ENCODE assay signal across 22 cellular contexts in genomic region chr21:22993144-22993543, GRCh38.
A peak's percentile ranks its signal among the peaks of the same experiment; 100 is the strongest.
DNase-seq lines count a peak whose midpoint lies in the region; ATAC-seq, FAIRE-seq and TF ChIP-seq lines count a peak whose summit lies in the region.
"Had no signal": no experiment of that assay in that cellular context is flagged by ENCODE, and none has a peak within 500 bp of the region (broad histone marks: within the 10 kb centered on the region; RNA-seq: fewer than 3 reads in every experiment).

No MANE protein-coding gene starts in this region.

- POLR2A ChIA-PET in HepG2 (lab: Yijun Ruan, JAX): no interaction called here

- H3K27ac ChIP-seq in HepG2 (ENCODE audit: extremely low read length, insufficient read depth, low read length) (no peak overlapping the region), right lobe of liver (no peak overlapping the region), SJCRH30 (peak overlapping the region; percentile 57)
- H3K27ac ChIP-seq: A549, GM23248 had no signal

- TF ChIP-seq EP300 in HepG2 (IDR thresholded peaks at IDR 0.05; ENCODE audit: low read depth in 2 of 2, low read length in 2 of 2) (no peak), HepG2 (CRISPR knock-in tag; IDR thresholded peaks at IDR 0.05; ENCODE audit: borderline replicate concordance) (no peak)

- no TSS peak for BruUV-seq in HepG2 (replicated peaks; lab: Mats Ljungman, UMichigan)

- H3K9ac ChIP-seq in HepG2 (ENCODE audit: insufficient read depth, low read depth, low read length): no peak overlapping the region
- H3K9ac ChIP-seq: GM23248 had no signal

- H3K9me3 ChIP-seq in HepG2 (ENCODE audit: low read length): peaks cover 95% of the 10 kb centered on the region
- no peaks in the 10 kb centered on the region for H3K9me3 ChIP-seq in right lobe of liver
- no peaks in the 10 kb centered on the region for H3K9me3 ChIP-seq in SJCRH30 (replicated peaks)
- H3K9me3 ChIP-seq: A549, Caco-2 had no signal

- H2AFZ ChIP-seq in HepG2 (ENCODE audit: low read length): no peak overlapping the region
- H2AFZ ChIP-seq: GM23248 had no signal

- H3K36me3 ChIP-seq in HepG2 (replicated peaks in 1 of 2; ENCODE audit: control insufficient read depth in 1 of 2, insufficient read depth in 2 of 2, low read length in 2 of 2): no peaks in the 10 kb centered on the region
- no peaks in the 10 kb centered on the region for H3K36me3 ChIP-seq in right lobe of liver
- H3K36me3 ChIP-seq in SJCRH30: no peaks in the 10 kb centered on the region

- ATAC-seq in HepG2 (no peak), right lobe of liver (no peak), HG03196 (IDR thresholded peaks at IDR 0.05; ENCODE audit: unreplicated experiment) (no peak)
- ATAC-seq: A549 had no signal

- intact Hi-C loops in HepG2 (cut with micrococcal nuclease; ENCODE audit: unreplicated experiment) (no loop called here), right lobe of liver (cut with DNase I) (no loop called here)

- TF ChIP-seq CTCF in HepG2 (CRISPR knock-in tag; IDR thresholded peaks at IDR 0.05) (no peak), right lobe of liver (IDR thresholded peaks at IDR 0.05) (no peak)

- no peaks in the 10 kb centered on the region for H3K27me3 ChIP-seq in HepG2 (ENCODE audit: control insufficient read depth in 1 of 2, insufficient read depth in 2 of 2, low read length in 2 of 2)
- no peaks in the 10 kb centered on the region for H3K27me3 ChIP-seq in right lobe of liver
- no peaks in the 10 kb centered on the region for H3K27me3 ChIP-seq in SJCRH30

- no peaks in the 10 kb centered on the region for H3K4me1 ChIP-seq in HepG2 (ENCODE audit: insufficient read depth, low read length)
- H3K4me1 ChIP-seq in right lobe of liver: no peaks in the 10 kb centered on the region
- H3K4me1 ChIP-seq in SJCRH30: peaks cover 14% of the 10 kb centered on the region
- H3K4me1 ChIP-seq: A549, Caco-2 had no signal

- H3K79me2 ChIP-seq in HepG2 (ENCODE audit: insufficient read depth, low read length): no peaks in the 10 kb centered on the region

- no peak for FAIRE-seq in HepG2 (lab: Jason Lieb, UNC)
- FAIRE-seq: A549, GM12891, GM18507, H1 had no signal

- no peaks in the 10 kb centered on the region for H4K20me1 ChIP-seq in HepG2 (ENCODE audit: insufficient read depth, low read length)

- DNase-seq in HepG2 (ENCODE audit: low spot score) (no peak), right lobe of liver (no peak), NCI-H2029 treated with DMSO at 0.1 percent for 48 hours (lab: John Stamatoyannopoulos, UW) (peak; percentile 66), SJCRH30 (peak; percentile 9 to 39), AG08396 (ENCODE audit: low spot score) (no peak), DMS79 (lab: John Stamatoyannopoulos, UW) (no peak)
- DNase-seq: 8988T; ACHN; C1 segment of cervical spinal cord; Caco-2; CD4-positive, alpha-beta memory T cell; DMS153; EL; GF-D8; GM23248; H7; HCEC 1CT had no signal

- no peak overlapping the region for H3K4me3 ChIP-seq in HepG2 (replicated peaks in 1 of 3; ENCODE audit: insufficient read depth in 1 of 3, low read depth in 2 of 3, low read length in 3 of 3)
- H3K4me3 ChIP-seq in right lobe of liver: no peak overlapping the region
- H3K4me3 ChIP-seq in SJCRH30: peak overlapping the region; percentile 45
- H3K4me3 ChIP-seq: A549, GM23248 had no signal

- H3K4me2 ChIP-seq in HepG2 (ENCODE audit: low read depth, low read length): no peak overlapping the region
- H3K4me2 ChIP-seq: A549 had no signal

- TF ChIP-seq POLR2A in HepG2 (IDR thresholded peaks at IDR 0.05; ENCODE audit: insufficient read depth in 1 of 2, low read depth in 2 of 2, low read length in 2 of 2) (no peak), right lobe of liver (IDR thresholded peaks at IDR 0.05) (no peak)

- 9% methylated on average over 4 of the region's 4 CpGs for WGBS in HepG2 (ENCODE audit: low lambda C conversion rate)
- WGBS in right lobe of liver (ENCODE audit: insufficient coverage, low coverage, low lambda C conversion rate, missing lambda C conversion rate): 51% methylated on average over 4 of the region's 4 CpGs

- in situ Hi-C loops in HepG2 (cut with HindIII; ENCODE audit: extremely low pct_ligation_motif_present, low pct_unique_long_range_greater_than_20kb): no loop called here

- CTCF ChIA-PET in HepG2 (lab: Yijun Ruan, JAX; ENCODE audit: low intra/inter-chr PET ratio, low total read pairs): no interaction called here

- TF ChIP-seq RAD21 in HepG2 (CRISPR knock-in tag; IDR thresholded peaks at IDR 0.05): no peak

TF ChIP-seq in HepG2, 621 proteins besides CTCF, POLR2A, EP300 and RAD21:
- TF ChIP-seq ZNF564 (CRISPR knock-in tag; IDR thresholded peaks at IDR 0.05) (no peak), RAD51 (IDR thresholded peaks at IDR 0.05; ENCODE audit: borderline replicate concordance) (peak; percentile 78), ZBTB20 (CRISPR knock-in tag; IDR thresholded peaks at IDR 0.05; ENCODE audit: borderline replicate concordance, low read depth) (no peak), FLYWCH1 (CRISPR knock-in tag; IDR thresholded peaks at IDR 0.05) (no peak)
TF ChIP-seq in HepG2: peak in this region for 1.

Comparison
In these comparisons a context has a peak if more than half of its experiments do, and no peak if none do; other contexts are left out.
1. DNase-seq: peak in NCI-H2029 treated with DMSO at 0.1 percent for 48 hours (single experiment) and SJCRH30 (2 of 2); none in HepG2 (single experiment), right lobe of liver (0 of 3), AG08396 (single experiment) and DMS79 (single experiment).